ENCODE assay signal across 7 cellular contexts in the genomic region with DNA sequence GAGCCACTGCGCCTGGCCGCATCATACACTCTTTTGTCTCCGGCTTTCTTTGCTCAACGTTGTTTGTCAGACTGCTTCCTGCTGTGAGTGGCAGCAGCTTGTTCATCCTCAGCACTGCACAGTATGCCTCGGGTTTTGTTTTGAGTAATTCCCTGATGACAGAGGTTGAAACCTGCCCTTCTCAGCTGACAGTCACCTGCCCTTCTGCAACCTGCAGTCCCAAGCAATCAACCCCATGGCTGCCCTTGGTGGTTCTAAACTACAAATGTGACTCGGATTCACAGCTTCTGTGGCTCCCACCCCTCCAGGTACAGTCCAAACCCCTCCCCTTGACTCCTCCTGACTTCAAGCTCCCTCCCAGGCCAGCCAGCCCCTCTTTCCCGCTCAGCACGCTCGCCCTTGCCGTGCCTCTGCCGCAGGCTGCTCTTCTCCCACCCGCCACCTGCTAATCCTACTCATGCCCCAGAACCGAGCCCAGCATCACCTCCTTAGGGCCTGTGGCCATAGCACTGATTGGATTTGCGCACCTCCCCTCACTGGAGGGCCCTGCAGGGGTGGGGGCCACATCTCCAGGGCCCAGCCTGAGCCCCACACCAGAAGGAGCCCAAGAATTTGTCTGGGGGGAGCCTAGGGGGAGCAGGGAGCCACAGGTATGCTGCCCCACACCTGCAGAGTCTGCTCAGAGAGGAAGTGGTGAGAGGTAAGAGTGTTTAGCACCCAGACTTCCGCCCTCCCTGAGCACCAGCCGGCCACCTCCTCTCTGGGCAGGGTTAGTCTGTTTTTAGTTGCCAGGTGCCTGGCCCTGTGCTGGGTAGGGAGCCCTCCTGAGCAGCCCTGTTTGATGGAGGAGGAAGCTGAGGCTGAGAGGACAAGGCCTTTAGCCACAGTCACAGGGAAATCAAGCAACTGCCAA.
DNase-seq lines count a peak whose midpoint lies in the region; ATAC-seq, FAIRE-seq and TF ChIP-seq lines count a peak whose summit lies in the region.

No MANE protein-coding gene starts in this region.

- FAIRE-seq in H54 (lab: Jason Lieb, UNC) = no peak

- H3K36me3 ChIP-seq in iPS-20b (ENCODE audit: insufficient read depth, low read depth, low read length) = no peaks in the 10 kb centered on the region

- H3K4me3 ChIP-seq in iPS-20b (ENCODE audit: low read length) = no peak overlapping the region

- peaks cover 24% of the 10 kb centered on the region; the same call in 1 of the 2 replicates for H3K4me1 ChIP-seq in iPS-20b (ENCODE audit: insufficient read depth, low read length)

- DNase-seq in NCI-H2081 treated with DMSO at 0.1 percent for 48 hours (lab: John Stamatoyannopoulos, UW) (peak; percentile 61), activated T-cell treated with anti-CD3 and anti-CD28 coated beads for 1 hour (ENCODE audit: low read depth) (peak; percentile 50), substantia nigra (lab: John Stamatoyannopoulos, UW) (no peak), H54 (ENCODE audit: insufficient read length, low spot score) (no peak)

- H3K9me3 ChIP-seq in iPS-20b (ENCODE audit: insufficient read depth, low read depth, low read length) = no peaks in the 10 kb centered on the region

- no peak overlapping the region for H3K27ac ChIP-seq in iPS-20b (ENCODE audit: low read length)
- peak overlapping the region; percentile 99 for H3K27ac ChIP-seq in substantia nigra (ENCODE audit: low read depth, low read length, poor library complexity, severe bottlenecking)

- no peaks in the 10 kb centered on the region for H3K27me3 ChIP-seq in iPS-20b (ENCODE audit: insufficient read depth, low read length)

- H3K9ac ChIP-seq in iPS-20b (ENCODE audit: low read depth, low read length) = peak overlapping the region; percentile 56; the same call in 1 of the 2 replicates

- TF ChIP-seq POLR2A in H54 (IDR thresholded peaks at IDR 0.05; ENCODE audit: low read depth, low read length) = no peak

- peak; percentile 72 for ATAC-seq in GM18907 (IDR thresholded peaks at IDR 0.05; ENCODE audit: unreplicated experiment)
- peak; percentile 83 for ATAC-seq in HG02852 (IDR thresholded peaks at IDR 0.05; ENCODE audit: unreplicated experiment)

Comparison
In these comparisons a context has a peak if more than half of its experiments do, and no peak if none do; other contexts are left out.
1. DNase-seq: peak in NCI-H2081 treated with DMSO at 0.1 percent for 48 hours (single experiment) and activated T-cell treated with anti-CD3 and anti-CD28 coated beads for 1 hour (single experiment); none in substantia nigra (0 of 49) and H54 (single experiment).